In the genomic region with DNA sequence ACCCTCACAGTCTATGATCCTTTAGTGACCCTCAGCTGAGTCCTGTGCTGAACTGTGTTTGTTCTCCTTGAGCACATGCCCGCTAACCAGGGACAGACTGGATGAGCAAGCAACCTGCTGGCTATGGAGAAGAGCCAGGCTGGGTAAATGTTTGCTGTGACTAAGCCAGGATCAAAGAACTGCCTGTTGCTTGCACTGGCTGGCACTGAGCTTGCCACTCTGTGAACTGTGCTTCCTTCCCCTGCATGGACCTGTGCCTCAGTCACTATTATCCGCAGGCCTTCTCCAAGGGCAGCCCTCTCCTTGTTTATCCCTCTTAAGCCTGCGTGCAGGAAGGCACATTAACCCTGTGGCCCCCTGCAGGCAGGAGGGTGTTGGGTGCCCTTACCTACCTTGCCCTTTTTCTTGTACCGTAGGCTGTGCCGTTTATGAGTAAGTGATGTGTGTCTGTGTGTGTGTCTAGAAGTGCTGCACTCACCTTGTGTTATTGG, we compare ENCODE assay signal across 8 cellular contexts. TPM values are rescaled to one million over a fixed set of nuclear protein-coding genes. Genes with fewer than 3 reads are reported as not detected.
A peak's percentile ranks its signal among the peaks of the same experiment; 100 is the strongest.
DNase-seq lines count a peak whose midpoint lies in the region; ATAC-seq, FAIRE-seq and TF ChIP-seq lines count a peak whose summit lies in the region.

No MANE protein-coding gene starts in this region.

- no peak overlapping the region for H2AFZ ChIP-seq in SU-DHL-6 (ENCODE audit: low read depth, low read length, severe bottlenecking)

- no peak for TF ChIP-seq CTCF in SU-DHL-6 (IDR thresholded peaks at IDR 0.05; ENCODE audit: insufficient read depth, low read length, poor library complexity, severe bottlenecking)

- 23 to 24% methylated on average over 5 of the region's 5 CpGs for WGBS in esophagus, 2 donors

- no peak for ATAC-seq in GM19351 (IDR thresholded peaks at IDR 0.05; ENCODE audit: unreplicated experiment)

- no peaks in the 10 kb centered on the region for H4K20me1 ChIP-seq in SU-DHL-6 (ENCODE audit: low read depth, low read length)

- peaks cover 4 to 14% of the 10 kb centered on the region in 2 donors for H3K4me1 ChIP-seq in esophagus (ENCODE audit: control insufficient read depth in 2 of 2, insufficient read depth in 2 of 2, low read length in 1 of 2)

- H3K9me2 ChIP-seq in SU-DHL-6 (replicated peaks; ENCODE audit: insufficient read depth, low read length), result no peaks in the 10 kb centered on the region

- H3K4me2 ChIP-seq in SU-DHL-6 (ENCODE audit: low read depth, low read length, poor library complexity, severe bottlenecking), result peak overlapping the region; percentile 34

- H3K36me3 ChIP-seq in SU-DHL-6 (ENCODE audit: low read length) (no peaks in the 10 kb centered on the region), esophagus (ENCODE audit: control insufficient read depth in 2 of 2, insufficient read depth in 2 of 2, low read length in 1 of 2) (peaks cover 0 to 3% of the 10 kb centered on the region in 2 donors)

- H3K4me3 ChIP-seq in SU-DHL-6 (ENCODE audit: insufficient read depth, low read length, poor library complexity, severe bottlenecking), result no peak overlapping the region
- no peak overlapping the region for H3K4me3 ChIP-seq in esophagus (ENCODE audit: low read depth in 1 of 2, low read length in 2 of 2)

- DNase-seq in GM12892 (ENCODE audit: insufficient read length), result no peak
- DNase-seq in renal cortical epithelial cell (ENCODE audit: low read depth), result peak; percentile 79
- no peak for DNase-seq in NCI-H1694 (lab: John Stamatoyannopoulos, UW)
- DNase-seq in midbrain (lab: John Stamatoyannopoulos, UW), result no peak
- no peak for DNase-seq in NCI-H1105 treated with DMSO at 0.1 percent for 48 hours (lab: John Stamatoyannopoulos, UW)

- H3K27me3 ChIP-seq in SU-DHL-6 (ENCODE audit: low read length) (no peaks in the 10 kb centered on the region), esophagus (ENCODE audit: control insufficient read depth in 1 of 2, insufficient read depth in 2 of 2, low read length in 2 of 2) (no peaks in the 10 kb centered on the region)

- H3K79me2 ChIP-seq in SU-DHL-6 (ENCODE audit: insufficient read depth, low read length), result no peaks in the 10 kb centered on the region

- H3K9me3 ChIP-seq in SU-DHL-6 (ENCODE audit: insufficient read depth, low read length) (no peaks in the 10 kb centered on the region), esophagus (ENCODE audit: control insufficient read depth in 2 of 2, insufficient read depth in 1 of 2, low read depth in 1 of 2, low read length in 1 of 2) (no peaks in the 10 kb centered on the region)

- peak overlapping the region; percentile 44; the same call in 1 of the 2 replicates for H3K9ac ChIP-seq in SU-DHL-6 (ENCODE audit: low read length)

- no peak for TF ChIP-seq POLR2A in GM12892 (IDR thresholded peaks at IDR 0.05; ENCODE audit: low read depth, low read length)

- peaks cover 3% of the 10 kb centered on the region; the same call in 1 of the 2 replicates for H3F3A ChIP-seq in SU-DHL-6 (ENCODE audit: insufficient read depth)

- FAIRE-seq in GM12892 (lab: Jason Lieb, UNC), result peak; percentile 30

- H3K27ac ChIP-seq in SU-DHL-6 (ENCODE audit: low read depth, low read length) (no peak overlapping the region), esophagus (ENCODE audit: low read depth in 2 of 2, low read length in 1 of 2) (peak overlapping the region; percentile 52 to 81)

RNA-seq across cellular contexts. Expression of a gene that starts 7.4 kb away (rescaled TPM):
- 18.2 TPM for polyA plus RNA-seq in GM12892 (2012; ENCODE audit: missing spikeins)
- 1 to 10 TPM; 9.5 to 9.6 TPM for polyA plus RNA-seq in esophagus
- total RNA-seq in renal cortical epithelial cell, result 76.7 and 77.6 TPM in 2 replicates

RNA-seq across cellular contexts. Expression of a gene that starts 8.9 kb away (rescaled TPM):
- polyA plus RNA-seq in GM12892 (2012; ENCODE audit: missing spikeins), result 0.17 TPM
- polyA plus RNA-seq in esophagus, result 10 to 100 TPM in 1 of 2 donors, 1 to 10 TPM in 1; 8.8 to 15.2 TPM
- total RNA-seq in renal cortical epithelial cell, result 0.85 and 6.9 TPM in 2 replicates

RNA-seq across cellular contexts. Expression of a gene that starts 22.2 kb away (rescaled TPM):
- polyA plus RNA-seq in GM12892 (2012; ENCODE audit: missing spikeins), result 167 TPM
- 100 to 1,000 TPM; 103 to 217 TPM for polyA plus RNA-seq in esophagus
- total RNA-seq in renal cortical epithelial cell, result 50.7 and 66.2 TPM in 2 replicates

RNA-seq across cellular contexts. Expression of a gene that starts 52.7 kb away (rescaled TPM):
- polyA plus RNA-seq in GM12892 (2012; ENCODE audit: missing spikeins), result 5.5 TPM
- polyA plus RNA-seq in esophagus, result 10 to 100 TPM in 1 of 2 donors, 1 to 10 TPM in 1; 5.4 to 10.7 TPM
- total RNA-seq in renal cortical epithelial cell, result 0.35 and 3.1 TPM in 2 replicates
